ENCODE assay signal across 7 cellular contexts in the genomic region with DNA sequence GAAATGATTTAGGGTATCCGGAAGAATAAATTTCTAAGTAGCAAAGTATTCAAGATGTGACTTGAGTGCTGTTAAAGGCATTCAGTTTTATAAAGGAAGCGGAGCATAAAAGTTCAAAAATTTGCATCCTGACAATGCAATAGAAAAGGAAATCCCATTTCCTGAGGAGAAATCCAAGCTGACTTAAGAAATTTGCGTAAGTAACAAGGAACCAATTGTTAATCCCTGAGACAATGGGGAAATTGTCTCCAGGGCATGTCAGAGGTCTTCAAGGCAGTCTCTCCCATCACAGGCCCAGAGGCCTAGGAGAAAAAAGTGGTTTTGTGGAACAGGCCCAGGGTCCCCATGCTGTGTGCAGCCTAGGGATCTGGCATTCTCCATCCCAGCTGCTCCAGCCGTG.
"Had no signal": no experiment of that assay in that cellular context is flagged by ENCODE, and none has a peak within 500 bp of the region (broad histone marks: within the 10 kb centered on the region; RNA-seq: fewer than 3 reads in every experiment).

No MANE protein-coding gene starts in this region.

- H3K36me3 ChIP-seq: HAP-1 had no signal

- H3K27ac ChIP-seq: GM23248 had no signal

- H3K9ac ChIP-seq: GM23248 had no signal

- H3K4me1 ChIP-seq: HAP-1 had no signal

- DNase-seq: GM23248, GOT3, H7, IMR-90, KG1 had no signal

- H3K4me3 ChIP-seq: GM23248, HAP-1, K562 had no signal

- H3K9me3 ChIP-seq: HAP-1 had no signal
